ENCODE assay signal across 23 cellular contexts in genomic region chr1:71641903-71642302, GRCh38.
"Had no signal": no experiment of that assay in that cellular context is flagged by ENCODE, and none has a peak within 500 bp of the region (broad histone marks: within the 10 kb centered on the region; RNA-seq: fewer than 3 reads in every experiment).

No MANE protein-coding gene starts in this region.

- DNase-seq: activated CD4-positive, alpha-beta T cell treated with anti-CD3 and anti-CD28 coated beads, Interleukin-2, amount 50 U/mL, for 1 hour; activated CD8-positive, alpha-beta T cell treated with anti-CD3 and anti-CD28 coated beads for 36 hours; activated naive CD8-positive, alpha-beta T cell treated with anti-CD3 and anti-CD28 coated beads, Interleukin-2, amount 50 U/mL, for 24 hours; activated T-cell treated with anti-CD3 and anti-CD28 coated beads, Interleukin-2, amount 50 U/mL, for 48 hours; amygdala; central memory CD4-positive, alpha-beta T cell; dermis blood vessel endothelial cell; effector CD4-positive, alpha-beta T cell; esophagus squamous epithelium; head of caudate nucleus; mammary epithelial cell; naive B cell; nephron progenitor cell; ovary; sigmoid colon; small intestine; stimulated activated CD4-positive, alpha-beta T cell treated with anti-CD3 and anti-CD28 coated beads, Interleukin-4, amount 100 ng/mL, for 24 hours; T-helper 17 cell; T1000; uterus had no signal

- H3K36me3 ChIP-seq: esophagus squamous epithelium, ovary, sigmoid colon, thoracic aorta, uterus had no signal

- H3K4me1 ChIP-seq: esophagus squamous epithelium, uterus had no signal

- H3K9me3 ChIP-seq: esophagus squamous epithelium, ovary, sigmoid colon, thoracic aorta, uterus had no signal

- H3K27ac ChIP-seq: epithelial cell of prostate, esophagus squamous epithelium, ovary, sigmoid colon, thoracic aorta, uterus had no signal

- H3K27me3 ChIP-seq: esophagus squamous epithelium, ovary, sigmoid colon, uterus had no signal

- ATAC-seq: activated CD8-positive, alpha-beta T cell treated with anti-CD3 and anti-CD28 coated beads for 36 hours; activated naive CD8-positive, alpha-beta T cell treated with anti-CD3 and anti-CD28 coated beads, Interleukin-2, amount 50 U/mL, for 24 hours; stimulated activated effector memory CD8-positive, alpha-beta T cell treated with anti-CD3 and anti-CD28 coated beads, Interleukin-12 subunit alpha, Interleukin-12 subunit beta, amount 100 ng/mL, for 72 hours; T-helper 17 cell had no signal

- H3K4me3 ChIP-seq: esophagus squamous epithelium, ovary, sigmoid colon, thoracic aorta, uterus had no signal
